9 cellular contexts compared by ENCODE assay signal in the genomic region with DNA sequence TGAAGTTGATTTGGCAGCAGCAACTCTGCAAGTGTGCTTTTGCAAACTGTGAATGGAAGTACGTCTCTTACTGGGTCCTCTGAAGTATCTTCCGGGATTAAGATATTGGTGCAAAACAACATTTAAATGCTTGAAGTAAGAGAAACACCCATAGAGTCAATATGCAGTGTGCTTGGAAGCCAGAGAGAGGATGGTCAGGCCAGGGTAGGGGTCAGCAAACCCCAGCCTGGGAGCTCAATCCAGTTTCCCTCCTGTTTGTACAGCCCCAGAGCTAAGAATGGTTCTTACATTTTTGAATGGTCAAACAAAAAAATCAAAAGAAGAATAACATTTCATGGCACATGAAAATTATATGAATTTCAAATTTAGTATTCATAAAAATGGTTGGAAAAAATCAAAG. TPM values are rescaled to one million over a fixed set of nuclear protein-coding genes. Genes with fewer than 3 reads are reported as not detected.
DNase-seq lines count a peak whose midpoint lies in the region; ATAC-seq and TF ChIP-seq lines count a peak whose summit lies in the region.
"Had no signal": no experiment of that assay in that cellular context is flagged by ENCODE, and none has a peak within 500 bp of the region (broad histone marks: within the 10 kb centered on the region; RNA-seq: fewer than 3 reads in every experiment).

No MANE protein-coding gene starts in this region.

- H3K27ac ChIP-seq in VCaP, result peak overlapping the region; percentile 1; the same call in 1 of the 2 replicates
- H3K27ac ChIP-seq: neutrophil had no signal

- no peak for ATAC-seq in stimulated activated naive CD8-positive, alpha-beta T cell treated with anti-CD3 and anti-CD28 coated beads, Interleukin-15, amount 100 ng/mL, for 72 hours
- ATAC-seq in GM19351 (IDR thresholded peaks at IDR 0.05; ENCODE audit: unreplicated experiment), result no peak

- intact Hi-C loops in activated CD4-positive, alpha-beta T cell treated with anti-CD3 and anti-CD28 coated beads, Interleukin-2, amount 10 ng/mL, durations not matched to agents 24 days and 14 days (cut with micrococcal nuclease), result loop anchor here (10.0 kb wide), 1 partner anchor 721 kb away; the partner anchor contains the start of gene MBD2

- peak overlapping the region; percentile 62 for H3K4me3 ChIP-seq in fibroblast of villous mesenchyme (ENCODE audit: low read depth, low read length)

- TF ChIP-seq CTCF in VCaP (conservative IDR thresholded peaks at IDR 0.05) (no peak), fibroblast of villous mesenchyme (IDR thresholded peaks at IDR 0.05; ENCODE audit: insufficient read depth, low read depth, low read length) (no peak)

- H3K4me1 Mint-ChIP-seq in activated CD4-positive, alpha-beta T cell treated with anti-CD3 and anti-CD28 coated beads, Interleukin-2, amount 10 ng/mL, durations not matched to agents 24 days and 14 days, result peaks cover 13% of the 10 kb centered on the region
- peaks cover 16% of the 10 kb centered on the region for H3K4me1 Mint-ChIP-seq in stimulated activated naive CD8-positive, alpha-beta T cell treated with anti-CD3 and anti-CD28 coated beads, Interleukin-15, amount 100 ng/mL, for 72 hours

- peak; percentile 49 for DNase-seq in activated CD4-positive, alpha-beta T cell treated with anti-CD3 and anti-CD28 coated beads, Interleukin-2, amount 10 ng/mL, durations not matched to agents 24 days and 14 days
- no peak for DNase-seq in activated CD4-positive, alpha-beta T cell treated with anti-CD3 and anti-CD28 coated beads for 1 hour
- DNase-seq in fibroblast of villous mesenchyme (ENCODE audit: low read depth) (no peak), NCI-H146 (lab: John Stamatoyannopoulos, UW) (no peak), NCI-H187 (lab: John Stamatoyannopoulos, UW) (no peak)
- DNase-seq in stimulated activated naive CD8-positive, alpha-beta T cell treated with anti-CD3 and anti-CD28 coated beads, Interleukin-15, amount 100 ng/mL, for 72 hours, result no peak

- no peaks in the 10 kb centered on the region for H3K9me3 Mint-ChIP-seq in activated CD4-positive, alpha-beta T cell treated with anti-CD3 and anti-CD28 coated beads, Interleukin-2, amount 10 ng/mL, durations not matched to agents 24 days and 14 days
- H3K9me3 Mint-ChIP-seq in stimulated activated naive CD8-positive, alpha-beta T cell treated with anti-CD3 and anti-CD28 coated beads, Interleukin-15, amount 100 ng/mL, for 72 hours, result no peaks in the 10 kb centered on the region

- H3K27me3 Mint-ChIP-seq in activated CD4-positive, alpha-beta T cell treated with anti-CD3 and anti-CD28 coated beads, Interleukin-2, amount 10 ng/mL, durations not matched to agents 24 days and 14 days, result peaks cover 11% of the 10 kb centered on the region
- H3K27me3 Mint-ChIP-seq in stimulated activated naive CD8-positive, alpha-beta T cell treated with anti-CD3 and anti-CD28 coated beads, Interleukin-15, amount 100 ng/mL, for 72 hours, result no peaks in the 10 kb centered on the region

- peak overlapping the region; percentile 79 for H3K4me3 Mint-ChIP-seq in activated CD4-positive, alpha-beta T cell treated with anti-CD3 and anti-CD28 coated beads, Interleukin-2, amount 10 ng/mL, durations not matched to agents 24 days and 14 days
- peak overlapping the region; percentile 77 to 81 for H3K4me3 Mint-ChIP-seq in stimulated activated naive CD8-positive, alpha-beta T cell treated with anti-CD3 and anti-CD28 coated beads, Interleukin-15, amount 100 ng/mL, for 72 hours

- no peaks in the 10 kb centered on the region for H3K36me3 Mint-ChIP-seq in activated CD4-positive, alpha-beta T cell treated with anti-CD3 and anti-CD28 coated beads, Interleukin-2, amount 10 ng/mL, durations not matched to agents 24 days and 14 days (ENCODE audit: low read depth)

- peak overlapping the region; percentile 46 for H3K27ac Mint-ChIP-seq in activated CD4-positive, alpha-beta T cell treated with anti-CD3 and anti-CD28 coated beads, Interleukin-2, amount 10 ng/mL, durations not matched to agents 24 days and 14 days
- H3K27ac Mint-ChIP-seq in stimulated activated naive CD8-positive, alpha-beta T cell treated with anti-CD3 and anti-CD28 coated beads, Interleukin-15, amount 100 ng/mL, for 72 hours, result peak overlapping the region; percentile 93 to 94

RNA-seq across cellular contexts. Expression of gene CCDC68, which starts 13.5 kb away (rescaled TPM):
- total RNA-seq in activated CD4-positive, alpha-beta T cell treated with anti-CD3 and anti-CD28 coated beads, Interleukin-2, amount 10 ng/mL, durations not matched to agents 24 days and 14 days, result not detected in 2 replicates
- 3.5 and 9.1 TPM in 2 replicates for total RNA-seq in fibroblast of villous mesenchyme
